In genomic region chr14:79680087-79680486, GRCh38 we compare ENCODE assay signal across 28 cellular contexts.
"Had no signal": no experiment of that assay in that cellular context is flagged by ENCODE, and none has a peak within 500 bp of the region (broad histone marks: within the 10 kb centered on the region; RNA-seq: fewer than 3 reads in every experiment).

No MANE protein-coding gene starts in this region.

- H3K27me3 Mint-ChIP-seq: naive thymus-derived CD4-positive, alpha-beta T cell; natural killer cell treated with Interleukin-12 subunit alpha and Interleukin-12 subunit beta and Interleukin-15 and Interleukin-18, amount 100 ng/mL, for 72 hours; stimulated activated naive B cell treated with anti-CD40 and anti-IgM and Interleukin-4, amounts not matched to agents 10 μg/mL and 1 μg/mL and 100 μg/mL, for 72 hours had no signal

- H3K4me1 Mint-ChIP-seq: immature natural killer cell; naive thymus-derived CD4-positive, alpha-beta T cell; stimulated activated naive B cell treated with anti-CD40 and anti-IgM and Interleukin-4, amounts not matched to agents 10 μg/mL and 1 μg/mL and 100 μg/mL, for 72 hours had no signal

- H3K27ac ChIP-seq: left lung, pancreas, prostate gland, skin epidermis, stomach, suprapubic skin, thoracic aorta, tibial artery, upper lobe of right lung had no signal

- H3K36me3 ChIP-seq: left lung, pancreas, prostate gland, stomach, suprapubic skin, thoracic aorta, tibial artery, upper lobe of right lung had no signal

- ATAC-seq: left colon; left lung; mucosa of descending colon; naive thymus-derived CD4-positive, alpha-beta T cell; natural killer cell treated with Interleukin-12 subunit alpha and Interleukin-12 subunit beta and Interleukin-15 and Interleukin-18, amount 100 ng/mL, for 72 hours; pancreas; right cardiac atrium; sciatic nerve; stimulated activated naive B cell treated with anti-CD40 and anti-IgM and Interleukin-4, amounts not matched to agents 10 μg/mL and 1 μg/mL and 100 μg/mL, for 72 hours; stimulated activated naive CD8-positive, alpha-beta T cell treated with anti-CD3 and anti-CD28 coated beads, Interleukin-15, Interleukin-2, amounts not matched to agents 100 U/mL and 50 U/mL, for 24 hours; upper lobe of right lung had no signal

- H3K9me3 ChIP-seq: left lung, mucosa of descending colon, pancreas, prostate gland, stomach, suprapubic skin, thoracic aorta, tibial artery, upper lobe of right lung had no signal

- H3K4me3 ChIP-seq: left lung, lung, mucosa of descending colon, pancreas, prostate gland, skin epidermis, stomach, suprapubic skin, thoracic aorta, tibial artery, upper lobe of right lung had no signal

- H3K36me3 Mint-ChIP-seq: immature natural killer cell; naive thymus-derived CD4-positive, alpha-beta T cell; natural killer cell treated with Interleukin-12 subunit alpha and Interleukin-12 subunit beta and Interleukin-15 and Interleukin-18, amount 100 ng/mL, for 72 hours; stimulated activated naive B cell treated with anti-CD40 and anti-IgM and Interleukin-4, amounts not matched to agents 10 μg/mL and 1 μg/mL and 100 μg/mL, for 72 hours had no signal

- H3K27ac Mint-ChIP-seq: immature natural killer cell; naive thymus-derived CD4-positive, alpha-beta T cell; natural killer cell treated with Interleukin-12 subunit alpha and Interleukin-12 subunit beta and Interleukin-15 and Interleukin-18, amount 100 ng/mL, for 72 hours; stimulated activated naive B cell treated with anti-CD40 and anti-IgM and Interleukin-4, amounts not matched to agents 10 μg/mL and 1 μg/mL and 100 μg/mL, for 72 hours had no signal

- H3K4me3 Mint-ChIP-seq: immature natural killer cell; naive thymus-derived CD4-positive, alpha-beta T cell; natural killer cell treated with Interleukin-12 subunit alpha and Interleukin-12 subunit beta and Interleukin-15 and Interleukin-18, amount 100 ng/mL, for 72 hours; stimulated activated naive B cell treated with anti-CD40 and anti-IgM and Interleukin-4, amounts not matched to agents 10 μg/mL and 1 μg/mL and 100 μg/mL, for 72 hours had no signal

- DNase-seq: hippocampal formation; immature natural killer cell; kidney; left colon; midbrain; mucosa of descending colon; naive thymus-derived CD4-positive, alpha-beta T cell; pancreas; posterior cingulate gyrus; retina; right cardiac atrium; stimulated activated CD4-positive, alpha-beta T cell treated with anti-CD3 and anti-CD28 coated beads, Interleukin-12 subunit alpha, Interleukin-12 subunit beta, amount 100 ng/mL, for 4 hours; stimulated activated CD4-positive, alpha-beta T cell treated with anti-CD3 and anti-CD28 coated beads, Interleukin-15, amount 100 ng/mL, for 24 hours; stimulated activated CD4-positive, alpha-beta T cell treated with anti-CD3 and anti-CD28 coated beads, Interleukin-2, amount 100 ng/mL, for 24 hours; stimulated activated CD4-positive, alpha-beta T cell treated with anti-CD3 and anti-CD28 coated beads, Interleukin-4, amount 100 ng/mL, for 1 hour; stimulated activated naive B cell treated with anti-CD40 and anti-IgM and Interleukin-4, amounts not matched to agents 10 μg/mL and 1 μg/mL and 100 μg/mL, for 72 hours; stimulated activated naive CD8-positive, alpha-beta T cell treated with anti-CD3 and anti-CD28 coated beads, Interleukin-15, Interleukin-2, amounts not matched to agents 100 U/mL and 50 U/mL, for 24 hours; stomach; tibial artery; upper lobe of right lung had no signal

- H3K4me1 ChIP-seq: left lung, pancreas, prostate gland, stomach, suprapubic skin, tibial artery, upper lobe of right lung had no signal

- H3K27me3 ChIP-seq: left lung, pancreas, stomach, suprapubic skin, tibial artery, upper lobe of right lung had no signal
